ENCODE assay signal across 36 cellular contexts in genomic region chr11:30197869-30198268, GRCh38. TPM values are rescaled to one million over a fixed set of nuclear protein-coding genes. Genes with fewer than 3 reads are reported as not detected.
DNase-seq lines count a peak whose midpoint lies in the region; ATAC-seq, FAIRE-seq and TF ChIP-seq lines count a peak whose summit lies in the region.
"Had no signal": no experiment of that assay in that cellular context is flagged by ENCODE, and none has a peak within 500 bp of the region (broad histone marks: within the 10 kb centered on the region; RNA-seq: fewer than 3 reads in every experiment).

No MANE protein-coding gene starts in this region.

- H2AK5ac ChIP-seq in IMR-90 (ENCODE audit: low read depth, low read length) (no peak overlapping the region), H1 (ENCODE audit: low read depth, low read length) (no peak overlapping the region)

- H3K14ac ChIP-seq in IMR-90 (replicated peaks; ENCODE audit: low read depth, low read length) (no peak overlapping the region), H1 (ENCODE audit: insufficient read length) (no peak overlapping the region)

- H3K9me3 ChIP-seq in IMR-90 (ENCODE audit: control insufficient read depth, insufficient read depth, low read length), result no peaks in the 10 kb centered on the region
- H3K9me3 ChIP-seq in H1 (ENCODE audit: insufficient read depth in 2 of 2, low read depth in 1 of 2, low read length in 1 of 2), result peaks cover 3 to 6% of the 10 kb centered on the region in 2 experiments; a peak in 1 of 4 replicates
- H3K9me3 ChIP-seq: adrenal gland, BE2C, body of pancreas, prostate gland, right lobe of liver, testis had no signal

- H3K4me3 Mint-ChIP-seq in GM23338, result no peak overlapping the region
- H3K4me3 Mint-ChIP-seq in activated naive CD4-positive, alpha-beta T cell treated with anti-CD3 and anti-CD28 coated beads, Interleukin-2, amount 10 ng/mL, durations not matched to agents 7 days and 5 days, result no peak overlapping the region
- H3K4me3 Mint-ChIP-seq: activated naive CD4-positive, alpha-beta T cell treated with anti-CD3 and anti-CD28 coated beads for 36 hours; activated T-helper 1 cell treated with anti-CD3 and anti-CD28 coated beads, Interleukin-12 subunit alpha, Interleukin-12 subunit beta, Interleukin-2, Interleukin-4 antibody, amounts not matched to agents 30 ng/mL and 10 ng/mL and 1 ng/mL, durations not matched to agents 14 hours and 24 hours and 36 hours; CD8-positive, alpha-beta T cell; IgD-negative memory B cell; mesothelial cell of epicardium; naive thymus-derived CD4-positive, alpha-beta T cell; stimulated activated naive CD8-positive, alpha-beta T cell treated with anti-CD3 and anti-CD28 coated beads, Interleukin-15, Interleukin-2, amounts not matched to agents 100 ng/mL and 50 ng/mL, for 24 hours had no signal

- no peak overlapping the region for H2BK12ac ChIP-seq in H1 (ENCODE audit: low read depth, low read length)

- H2BK120ac ChIP-seq in IMR-90 (ENCODE audit: low read depth, low read length) (no peak overlapping the region), H1 (replicated peaks; ENCODE audit: low read depth, low read length) (peak overlapping the region; percentile 39)

- intact Hi-C loops in IMR-90 (cut with micrococcal nuclease), result loop anchor here (2.0 kb wide), 1 partner anchor 749 kb away; no protein-coding TSS in a partner anchor

- H3K4me2 ChIP-seq in GM23338, result no peak overlapping the region
- H3K4me2 ChIP-seq in IMR-90 (ENCODE audit: low read depth, low read length), result no peak overlapping the region
- no peak overlapping the region for H3K4me2 ChIP-seq in H1 (ENCODE audit: insufficient read depth in 1 of 2, low read depth in 2 of 2, low read length in 2 of 2)
- H3K4me2 ChIP-seq: PC-9 had no signal

- peaks cover 9% of the 10 kb centered on the region; the same call in 1 of the 3 replicates for H3K9me3 Mint-ChIP-seq in GM23338
- H3K9me3 Mint-ChIP-seq in activated naive CD4-positive, alpha-beta T cell treated with anti-CD3 and anti-CD28 coated beads, Interleukin-2, amount 10 ng/mL, durations not matched to agents 7 days and 5 days, result no peaks in the 10 kb centered on the region
- H3K9me3 Mint-ChIP-seq: activated naive CD4-positive, alpha-beta T cell treated with anti-CD3 and anti-CD28 coated beads for 36 hours; activated T-helper 1 cell treated with anti-CD3 and anti-CD28 coated beads, Interleukin-12 subunit alpha, Interleukin-12 subunit beta, Interleukin-2, Interleukin-4 antibody, amounts not matched to agents 30 ng/mL and 10 ng/mL and 1 ng/mL, durations not matched to agents 14 hours and 24 hours and 36 hours; CD8-positive, alpha-beta T cell; stimulated activated naive CD8-positive, alpha-beta T cell treated with anti-CD3 and anti-CD28 coated beads, Interleukin-15, Interleukin-2, amounts not matched to agents 100 ng/mL and 50 ng/mL, for 24 hours had no signal

- H3F3A ChIP-seq in GM23338 (replicated peaks; ENCODE audit: low read depth), result no peaks in the 10 kb centered on the region

- TF ChIP-seq EP300 in H1 (IDR thresholded peaks at IDR 0.05; ENCODE audit: borderline replicate concordance in 1 of 2, low read depth in 2 of 2, low read length in 2 of 2), result no peak

- ATAC-seq in GM23338 (no peak), IMR-90 (ENCODE audit: low read depth) (no peak)
- ATAC-seq: body of pancreas; CD8-positive, alpha-beta T cell; naive thymus-derived CD4-positive, alpha-beta T cell; right lobe of liver had no signal

- no peak for FAIRE-seq in H1 (lab: Jason Lieb, UNC)
- FAIRE-seq: H54, urothelium cell line had no signal

- POLR2A ChIA-PET in IMR-90 (lab: Charles Lee; ENCODE audit: unreplicated experiment) (no interaction called here), H1 (lab: Charles Lee; ENCODE audit: partially characterized antibody) (no interaction called here)

- no peaks in the 10 kb centered on the region for H3K9me1 ChIP-seq in IMR-90 (ENCODE audit: insufficient read depth, low read length)

- no peak overlapping the region for H3K27ac Mint-ChIP-seq in GM23338
- H3K27ac Mint-ChIP-seq in activated naive CD4-positive, alpha-beta T cell treated with anti-CD3 and anti-CD28 coated beads, Interleukin-2, amount 10 ng/mL, durations not matched to agents 7 days and 5 days, result no peak overlapping the region
- H3K27ac Mint-ChIP-seq: activated naive CD4-positive, alpha-beta T cell treated with anti-CD3 and anti-CD28 coated beads for 36 hours; activated T-helper 1 cell treated with anti-CD3 and anti-CD28 coated beads, Interleukin-12 subunit alpha, Interleukin-12 subunit beta, Interleukin-2, Interleukin-4 antibody, amounts not matched to agents 30 ng/mL and 10 ng/mL and 1 ng/mL, durations not matched to agents 14 hours and 24 hours and 36 hours; CD8-positive, alpha-beta T cell; IgD-negative memory B cell; mesothelial cell of epicardium; naive thymus-derived CD4-positive, alpha-beta T cell; stimulated activated naive CD8-positive, alpha-beta T cell treated with anti-CD3 and anti-CD28 coated beads, Interleukin-15, Interleukin-2, amounts not matched to agents 100 ng/mL and 50 ng/mL, for 24 hours had no signal

- no TSS peak for BruUV-seq in IMR-90 (replicated peaks; lab: Mats Ljungman, UMichigan)

- H3K56ac ChIP-seq in IMR-90 (ENCODE audit: extremely low read depth, insufficient read depth, low read length) (no peak overlapping the region), H1 (replicated peaks; ENCODE audit: insufficient read length, low read depth, low read length) (no peak overlapping the region)

- H4K91ac ChIP-seq in IMR-90 (ENCODE audit: insufficient read depth, low read depth, low read length) (no peak overlapping the region), H1 (replicated peaks; ENCODE audit: insufficient read length, low read length) (no peak overlapping the region)

- no peaks in the 10 kb centered on the region for H3K23me2 ChIP-seq in H1 (ENCODE audit: low read depth, low read length)

- H2BK15ac ChIP-seq in IMR-90 (ENCODE audit: low read depth, low read length) (no peak overlapping the region), H1 (ENCODE audit: low read length) (no peak overlapping the region)

- H3K27me3 ChIP-seq in GM23338 (ENCODE audit: insufficient read depth) (no peaks in the 10 kb centered on the region), IMR-90 (ENCODE audit: control insufficient read depth, insufficient read depth, low read length) (no peaks in the 10 kb centered on the region), H1 (replicated peaks in 1 of 4; ENCODE audit: control insufficient read depth in 3 of 4, extremely low read depth in 1 of 4, insufficient read depth in 3 of 4, low read length in 3 of 4) (no peaks in the 10 kb centered on the region)
- H3K27me3 ChIP-seq: adrenal gland, BE2C, body of pancreas, dorsolateral prefrontal cortex, right lobe of liver, testis had no signal

- H2BK20ac ChIP-seq in IMR-90 (ENCODE audit: low read depth, low read length) (no peak overlapping the region), H1 (ENCODE audit: low read length) (no peak overlapping the region)

- no peak for TF ChIP-seq CTCF in GM23338 (conservative IDR thresholded peaks at IDR 0.05; ENCODE audit: low read depth in 2 of 2)
- no peak for TF ChIP-seq CTCF in IMR-90 (conservative IDR thresholded peaks at IDR 0.05; ENCODE audit: low read depth, low read length)
- TF ChIP-seq CTCF in H1 (IDR thresholded peaks at IDR 0.05; ENCODE audit: control extremely low read depth in 1 of 3, insufficient read depth in 1 of 3, low read depth in 1 of 3, low read length in 3 of 3), result no peak

- H3K79me1 ChIP-seq in IMR-90 (ENCODE audit: low read depth in 1 of 2, low read length in 2 of 2), result no peaks in the 10 kb centered on the region
- H3K79me1 ChIP-seq in H1 (ENCODE audit: low read depth, low read length), result no peaks in the 10 kb centered on the region

- H3K36me3 Mint-ChIP-seq in GM23338 (ENCODE audit: low read depth), result no peaks in the 10 kb centered on the region
- no peaks in the 10 kb centered on the region for H3K36me3 Mint-ChIP-seq in activated naive CD4-positive, alpha-beta T cell treated with anti-CD3 and anti-CD28 coated beads, Interleukin-2, amount 10 ng/mL, durations not matched to agents 7 days and 5 days
- H3K36me3 Mint-ChIP-seq: CD8-positive, alpha-beta T cell; IgD-negative memory B cell; mesothelial cell of epicardium; naive thymus-derived CD4-positive, alpha-beta T cell had no signal

- no peak for DNase-seq in GM23338 (ENCODE audit: low spot score)
- DNase-seq in IMR-90, result no peak
- no peak for DNase-seq in H1 (ENCODE audit: low read depth in 1 of 2, low spot score in 2 of 2)
- DNase-seq in myocyte (ENCODE audit: low read depth), result peak; percentile 2
- no peak for DNase-seq in 8988T
- DNase-seq in activated naive CD4-positive, alpha-beta T cell treated with anti-CD3 and anti-CD28 coated beads, Interleukin-2, amount 10 ng/mL, durations not matched to agents 7 days and 5 days, result no peak
- DNase-seq in hippocampal formation (lab: John Stamatoyannopoulos, UW), result no peak
- DNase-seq: activated CD4-positive, alpha-beta T cell treated with anti-CD3 and anti-CD28 coated beads, Interleukin-2, amount 50 U/mL, for 48 hours; activated CD4-positive, CD25-positive, alpha-beta regulatory T cell treated with anti-CD3 and anti-CD28 coated beads, Interleukin-2, amount 50 U/mL, for 72 hours; activated naive CD4-positive, alpha-beta T cell treated with anti-CD3 and anti-CD28 coated beads for 36 hours; adrenal gland; BE2C; body of pancreas; CD8-positive, alpha-beta T cell; cerebellar nuclear complex; dorsolateral prefrontal cortex; kidney glomerular epithelial cell; naive thymus-derived CD4-positive, alpha-beta T cell; NCI-H1048; NCI-H1694; NCI-H510A treated with DMSO at 0.1 percent for 48 hours; PC-9; right lobe of liver; SHP77; stimulated activated CD8-positive, alpha-beta memory T cell treated with anti-CD3 and anti-CD28 coated beads, Interleukin-4, amount 100 ng/mL, for 48 hours; T-helper 2 cell; testis had no signal

- H4K20me1 ChIP-seq in GM23338 (replicated peaks; ENCODE audit: insufficient read depth) (no peaks in the 10 kb centered on the region), IMR-90 (ENCODE audit: insufficient read depth, low read length) (no peaks in the 10 kb centered on the region), H1 (replicated peaks in 1 of 2; ENCODE audit: control insufficient read depth in 1 of 2, insufficient read depth in 2 of 2, low read length in 2 of 2) (no peaks in the 10 kb centered on the region)

- H2AFZ ChIP-seq in GM23338 (peak overlapping the region; percentile 78), IMR-90 (replicated peaks; ENCODE audit: low read length, poor library complexity) (no peak overlapping the region), H1 (ENCODE audit: low read length) (peak overlapping the region; percentile 85; the same call in 1 of the 2 replicates)
- H2AFZ ChIP-seq: PC-9 had no signal

- no peak overlapping the region for H3K4ac ChIP-seq in IMR-90 (ENCODE audit: low read depth, low read length)
- H3K4ac ChIP-seq in H1 (replicated peaks; ENCODE audit: insufficient read length, low read depth, low read length), result no peak overlapping the region

- dilution Hi-C loops in IMR-90 (cut with HindIII; ENCODE audit: low sequenced_read_pairs, unreplicated experiment), result no loop called here

- no peak overlapping the region for H3K23ac ChIP-seq in IMR-90 (ENCODE audit: low read depth, low read length)
- H3K23ac ChIP-seq in H1 (ENCODE audit: insufficient read length), result no peak overlapping the region

- H2AK9ac ChIP-seq in IMR-90 (replicated peaks; ENCODE audit: low read depth, low read length, poor library complexity), result no peak overlapping the region

- H3K27ac ChIP-seq in GM23338 (ENCODE audit: low read depth) (no peak overlapping the region), IMR-90 (ENCODE audit: insufficient read depth, low read length) (no peak overlapping the region), H1 (ENCODE audit: low read depth, low read length) (no peak overlapping the region)
- H3K27ac ChIP-seq: adrenal gland, body of pancreas, dorsolateral prefrontal cortex, PC-9, prostate gland, right lobe of liver, testis had no signal

- no peaks in the 10 kb centered on the region for H3K27me3 Mint-ChIP-seq in GM23338 (ENCODE audit: insufficient read depth, low read depth, poor library complexity)
- H3K27me3 Mint-ChIP-seq in activated naive CD4-positive, alpha-beta T cell treated with anti-CD3 and anti-CD28 coated beads, Interleukin-2, amount 10 ng/mL, durations not matched to agents 7 days and 5 days, result no peaks in the 10 kb centered on the region

- H3K9me2 ChIP-seq in GM23338 (ENCODE audit: insufficient read depth), result no peaks in the 10 kb centered on the region

- H3K36me3 ChIP-seq in GM23338 (ENCODE audit: insufficient read depth) (no peaks in the 10 kb centered on the region), IMR-90 (ENCODE audit: control insufficient read depth, insufficient read depth, low read length) (no peaks in the 10 kb centered on the region), H1 (ENCODE audit: control insufficient read depth in 2 of 4, insufficient read depth in 4 of 4, low read length in 3 of 4) (no peaks in the 10 kb centered on the region)
- H3K36me3 ChIP-seq: adrenal gland, BE2C, prostate gland, right lobe of liver had no signal

- TF ChIP-seq POLR2A in IMR-90 (IDR thresholded peaks at IDR 0.05; ENCODE audit: low read depth, low read length) (no peak), H1 (IDR thresholded peaks at IDR 0.05; ENCODE audit: control extremely low read depth in 1 of 2, low read depth in 2 of 2, low read length in 2 of 2) (no peak)

- H3K4me3 ChIP-seq in GM23338, result no peak overlapping the region
- H3K4me3 ChIP-seq in IMR-90 (ENCODE audit: insufficient read depth, low read depth, low read length), result no peak overlapping the region
- H3K4me3 ChIP-seq in H1 (ENCODE audit: extremely low read depth in 1 of 4, insufficient read depth in 2 of 4, low read depth in 3 of 4, low read length in 4 of 4), result no peak overlapping the region
- H3K4me3 ChIP-seq: adrenal gland, body of pancreas, dorsolateral prefrontal cortex, PC-9, prostate gland, right lobe of liver, testis had no signal

- in situ Hi-C loops in IMR-90 (cut with MboI; ENCODE audit: low sequenced_read_pairs), result no loop called here

- TF ChIP-seq RAD21 in IMR-90 (IDR thresholded peaks at IDR 0.05; ENCODE audit: low read length) (no peak), H1 (IDR thresholded peaks at IDR 0.05 in 1 of 2, conservative IDR thresholded peaks at IDR 0.05 in 1 of 2; ENCODE audit: low read depth in 2 of 2, low read length in 2 of 2) (no peak)

- no peak overlapping the region for H2BK5ac ChIP-seq in IMR-90 (ENCODE audit: low read depth, low read length, poor library complexity, severe bottlenecking)
- no peak overlapping the region; the same call in 1 of the 2 replicates for H2BK5ac ChIP-seq in H1 (ENCODE audit: low read depth, low read length)

- H3K18ac ChIP-seq in IMR-90 (ENCODE audit: low read depth, low read length) (peak overlapping the region; percentile 45; the same call in 1 of the 2 replicates), H1 (ENCODE audit: extremely low read depth, low read length) (no peak overlapping the region)

- H4K5ac ChIP-seq in IMR-90 (ENCODE audit: low read depth, low read length) (peak overlapping the region; percentile 32; the same call in 1 of the 2 replicates), H1 (ENCODE audit: insufficient read length, low read depth, low read length) (no peak overlapping the region)

- H4K8ac ChIP-seq in IMR-90 (ENCODE audit: low read depth in 2 of 2, low read length in 2 of 2), result no peak overlapping the region
- no peak overlapping the region for H4K8ac ChIP-seq in H1 (ENCODE audit: extremely low read depth, insufficient read depth, low read length)

- CTCF ChIA-PET in IMR-90 (lab: Yijun Ruan, JAX), result interaction anchor here (0.5 kb wide), 1 partner anchor 687 kb away, joined by 4 read pairs; no protein-coding TSS in a partner anchor
- CTCF ChIA-PET in H1 (lab: Charles Lee; ENCODE audit: partially characterized antibody), result interaction anchor here (2.1 to 4.8 kb wide), 4 partner anchors 10 to 150 kb away, joined by 5 to 29 read pairs (median 20); no protein-coding TSS in a partner anchor
- CTCF ChIA-PET in activated naive CD4-positive, alpha-beta T cell treated with anti-CD3 and anti-CD28 coated beads, Interleukin-2, amount 10 ng/mL, durations not matched to agents 7 days and 5 days (lab: Charles Lee), result no interaction called here

- no peaks in the 10 kb centered on the region for H3K4me1 Mint-ChIP-seq in GM23338
- no peaks in the 10 kb centered on the region for H3K4me1 Mint-ChIP-seq in activated naive CD4-positive, alpha-beta T cell treated with anti-CD3 and anti-CD28 coated beads, Interleukin-2, amount 10 ng/mL, durations not matched to agents 7 days and 5 days
- H3K4me1 Mint-ChIP-seq: naive thymus-derived CD4-positive, alpha-beta T cell had no signal

- H3K4me1 ChIP-seq in GM23338 (ENCODE audit: insufficient read depth) (no peaks in the 10 kb centered on the region), IMR-90 (ENCODE audit: control insufficient read depth, insufficient read depth, low read length) (no peaks in the 10 kb centered on the region), H1 (replicated peaks in 1 of 4; ENCODE audit: control insufficient read depth in 3 of 4, insufficient read depth in 4 of 4, low read length in 3 of 4) (peaks cover 0 to 3% (median 0%) of the 10 kb centered on the region in 4 experiments; a peak in 1 of 7 replicates)
- H3K4me1 ChIP-seq: BE2C, body of pancreas, prostate gland, right lobe of liver, testis had no signal

- no CpG with 5 or more reads among the region's 2 CpGs for WGBS in IMR-90 (ENCODE audit: extremely low coverage in 2 of 2, insufficient read length in 1 of 2), 2 experiments
- 80% methylated on average over 2 of the region's 2 CpGs; no CpG with 5 or more reads in 1 of the 2 experiments for WGBS in H1 (ENCODE audit: extremely low coverage in 1 of 2, insufficient coverage in 1 of 2, insufficient read length in 1 of 2, insufficient replicate concordance in 2 of 2, low coverage in 1 of 2, low lambda C conversion rate in 2 of 2, missing lambda C conversion rate in 1 of 2), 2 experiments

- no peak overlapping the region for H3K9ac ChIP-seq in IMR-90 (ENCODE audit: low read depth, low read length)
- H3K9ac ChIP-seq in H1 (replicated peaks in 1 of 4; ENCODE audit: extremely low read depth in 1 of 4, low read depth in 3 of 4, low read length in 3 of 4), result no peak overlapping the region

- no peaks in the 10 kb centered on the region for H3K79me2 ChIP-seq in GM23338 (replicated peaks; ENCODE audit: insufficient read depth)
- H3K79me2 ChIP-seq in H1 (ENCODE audit: control insufficient read depth in 1 of 2, insufficient read depth in 2 of 2, low read length in 2 of 2), result no peaks in the 10 kb centered on the region

RNA-seq across cellular contexts. Expression of gene FSHB, which starts 32.9 kb away (rescaled TPM):
- not detected in 2 replicates for total RNA-seq in GM23338 (2014; rRNA removed; shearing (Covaris generic))
- polyA plus RNA-seq in GM23338 (2016; fragmentation: Nextera tagmentation; extraction: Ambion mirVana) (not detected in 2 replicates), IMR-90 (2012; rRNA removed) (not detected in 2 replicates), H1 (2011; rRNA removed) (not detected in 2 replicates)
- total RNA-seq in IMR-90 (2012; rRNA removed) (not detected in 2 replicates), myocyte (not detected in 2 replicates)
- not detected in 2 replicates for polyA plus RNA-seq in IMR-90 (2012; cell fraction: cytosol; rRNA removed)
- not detected in 2 replicates for polyA plus RNA-seq in IMR-90 (2012; cell fraction: nucleus; rRNA removed; ENCODE audit: low replicate concordance)
- total RNA-seq in H1 (2021; fragmentation: NEBNext Ultra II Directional; extraction: Animal tissue kit (Norgen Biotek cat#: 25700)), result not detected in 2 replicates
- polyA plus RNA-seq in H1 (2011; cell fraction: cytosol; rRNA removed), result not detected
- not detected for polyA plus RNA-seq in H1 (2011; cell fraction: nucleus; rRNA removed)
- polyA plus RNA-seq in H1 (2012, experiment 1 of 2), result not detected in 4 replicates
- polyA plus RNA-seq in H1 (2012, experiment 2 of 2), result not detected
- polyA plus RNA-seq in H1 (2013, experiment 1 of 2), result not detected
- not detected for polyA plus RNA-seq in H1 (2013, experiment 2 of 2)
- polyA minus RNA-seq in H1 (2011; rRNA and poly(A)+ RNA removed), result not detected in 2 replicates
- not detected for polyA minus RNA-seq in H1 (2011; cell fraction: cytosol; rRNA and poly(A)+ RNA removed)
- polyA minus RNA-seq in H1 (2011; cell fraction: nucleus; rRNA and poly(A)+ RNA removed), result not detected
- not detected for polyA plus RNA-seq in myocyte (2012)
- total RNA-seq: activated naive CD4-positive, alpha-beta T cell treated with anti-CD3 and anti-CD28 coated beads for 36 hours; activated T-helper 1 cell treated with anti-CD3 and anti-CD28 coated beads, Interleukin-12 subunit alpha, Interleukin-12 subunit beta, Interleukin-2, Interleukin-4 antibody, amounts not matched to agents 30 ng/mL and 10 ng/mL and 1 ng/mL, durations not matched to agents 14 hours and 24 hours and 36 hours; adrenal gland; body of pancreas; CD8-positive, alpha-beta T cell; Daoy; dorsolateral prefrontal cortex; lower leg skin; mesothelial cell of epicardium; naive thymus-derived CD4-positive, alpha-beta T cell; PC-9; prostate gland; right lobe of liver; testis had no signal
- polyA plus RNA-seq: adrenal gland; IgD-negative memory B cell; naive thymus-derived CD4-positive, alpha-beta T cell had no signal
